1 cellular context compared by ENCODE assay signal in genomic region chr7:143492043-143492471, GRCh38.
TF ChIP-seq lines count a peak whose summit lies in the region.

No MANE protein-coding gene starts in this region.

TF ChIP-seq in HepG2, 621 proteins besides CTCF, POLR2A, EP300 and RAD21 (continued from another document):
- TF ChIP-seq BCL3 (CRISPR knock-in tag; IDR thresholded peaks at IDR 0.05) = no peak
